Comparison of ENCODE assay signal across 1 cellular context in genomic region chr3:154023148-154023547, GRCh38.
TF ChIP-seq lines count a peak whose summit lies in the region.

No MANE protein-coding gene starts in this region.

TF ChIP-seq in HepG2, 621 proteins besides CTCF, POLR2A, EP300 and RAD21 (continued from another document and continues in another):
- TF ChIP-seq ZNF609 (CRISPR knock-in tag; IDR thresholded peaks at IDR 0.05; ENCODE audit: borderline replicate concordance) (no peak), ETV5 (CRISPR knock-in tag; IDR thresholded peaks at IDR 0.05; ENCODE audit: borderline replicate concordance) (no peak), ZNF646 (CRISPR knock-in tag; IDR thresholded peaks at IDR 0.05) (no peak), RAD51 (IDR thresholded peaks at IDR 0.05; ENCODE audit: borderline replicate concordance) (no peak), MYC (CRISPR knock-in tag; IDR thresholded peaks at IDR 0.05; ENCODE audit: borderline replicate concordance) (no peak), ZNF577 (CRISPR knock-in tag; IDR thresholded peaks at IDR 0.05; ENCODE audit: borderline replicate concordance, low read depth) (no peak), EHMT2 (IDR thresholded peaks at IDR 0.05; ENCODE audit: borderline replicate concordance, low read depth, low read length) (0 out of 2 replicates have a peak, but pooled peaks have one; percentile 7), ZNF503 (CRISPR knock-in tag; IDR thresholded peaks at IDR 0.05) (peak; percentile 58; the same call in 1 of the 2 replicates), SKI (IDR thresholded peaks at IDR 0.05; ENCODE audit: partially characterized antibody) (no peak), ZNF790 (CRISPR knock-in tag; IDR thresholded peaks at IDR 0.05; ENCODE audit: borderline replicate concordance) (no peak), FOXM1 (CRISPR knock-in tag; IDR thresholded peaks at IDR 0.05) (no peak), NCOA2 (CRISPR knock-in tag; IDR thresholded peaks at IDR 0.05) (peak; percentile 40; the same call in 1 of the 2 replicates), RBM39 (IDR thresholded peaks at IDR 0.05; ENCODE audit: low read depth, low read length, poor library complexity, severe bottlenecking) (no peak), TCF7 (IDR thresholded peaks at IDR 0.05; ENCODE audit: low read depth) (0 out of 2 replicates have a peak, but pooled peaks have one; percentile 12), ZKSCAN8 (CRISPR knock-in tag; IDR thresholded peaks at IDR 0.05; ENCODE audit: borderline replicate concordance) (peak; percentile 40; the same call in 1 of the 2 replicates), LCORL (IDR thresholded peaks at IDR 0.05) (no peak), LCORL (CRISPR knock-in tag; IDR thresholded peaks at IDR 0.05) (no peak), ZNF674 (CRISPR knock-in tag; IDR thresholded peaks at IDR 0.05; ENCODE audit: low read depth) (no peak), HOXA9 (CRISPR knock-in tag; IDR thresholded peaks at IDR 0.05; ENCODE audit: borderline replicate concordance) (no peak), RCOR2 (CRISPR knock-in tag; IDR thresholded peaks at IDR 0.05) (no peak), BHLHE40 (IDR thresholded peaks at IDR 0.05; ENCODE audit: low read length) (no peak), ZNF710 (CRISPR knock-in tag; IDR thresholded peaks at IDR 0.05; ENCODE audit: borderline replicate concordance) (peak; percentile 59; the same call in 1 of the 2 replicates), ZNF557 (CRISPR knock-in tag; IDR thresholded peaks at IDR 0.05) (no peak), ZNF510 (CRISPR knock-in tag; IDR thresholded peaks at IDR 0.05; ENCODE audit: low read depth) (no peak), NFYB (CRISPR knock-in tag; IDR thresholded peaks at IDR 0.05) (no peak), SNAI1 (CRISPR knock-in tag; IDR thresholded peaks at IDR 0.05; ENCODE audit: borderline replicate concordance) (no peak), ZNF225 (CRISPR knock-in tag; IDR thresholded peaks at IDR 0.05) (no peak), ZNF333 (CRISPR knock-in tag; IDR thresholded peaks at IDR 0.05; ENCODE audit: borderline replicate concordance) (no peak), REST (IDR thresholded peaks at IDR 0.05; ENCODE audit: borderline replicate concordance in 1 of 2, low read depth in 1 of 2, low read length in 2 of 2) (no peak), SPEN (CRISPR knock-in tag; IDR thresholded peaks at IDR 0.05; ENCODE audit: low read depth) (no peak), ZNF10 (CRISPR knock-in tag; IDR thresholded peaks at IDR 0.05; ENCODE audit: borderline replicate concordance, low read depth) (no peak), ARHGAP35 (CRISPR knock-in tag; IDR thresholded peaks at IDR 0.05; ENCODE audit: borderline replicate concordance) (no peak), NFIB (CRISPR knock-in tag; IDR thresholded peaks at IDR 0.05; ENCODE audit: borderline replicate concordance) (no peak), CHD4 (IDR thresholded peaks at IDR 0.05; ENCODE audit: borderline replicate concordance, low read length) (no peak), ZNF589 (CRISPR knock-in tag; conservative IDR thresholded peaks at IDR 0.05) (no peak)
- TF ChIP-seq, protein P1, sequence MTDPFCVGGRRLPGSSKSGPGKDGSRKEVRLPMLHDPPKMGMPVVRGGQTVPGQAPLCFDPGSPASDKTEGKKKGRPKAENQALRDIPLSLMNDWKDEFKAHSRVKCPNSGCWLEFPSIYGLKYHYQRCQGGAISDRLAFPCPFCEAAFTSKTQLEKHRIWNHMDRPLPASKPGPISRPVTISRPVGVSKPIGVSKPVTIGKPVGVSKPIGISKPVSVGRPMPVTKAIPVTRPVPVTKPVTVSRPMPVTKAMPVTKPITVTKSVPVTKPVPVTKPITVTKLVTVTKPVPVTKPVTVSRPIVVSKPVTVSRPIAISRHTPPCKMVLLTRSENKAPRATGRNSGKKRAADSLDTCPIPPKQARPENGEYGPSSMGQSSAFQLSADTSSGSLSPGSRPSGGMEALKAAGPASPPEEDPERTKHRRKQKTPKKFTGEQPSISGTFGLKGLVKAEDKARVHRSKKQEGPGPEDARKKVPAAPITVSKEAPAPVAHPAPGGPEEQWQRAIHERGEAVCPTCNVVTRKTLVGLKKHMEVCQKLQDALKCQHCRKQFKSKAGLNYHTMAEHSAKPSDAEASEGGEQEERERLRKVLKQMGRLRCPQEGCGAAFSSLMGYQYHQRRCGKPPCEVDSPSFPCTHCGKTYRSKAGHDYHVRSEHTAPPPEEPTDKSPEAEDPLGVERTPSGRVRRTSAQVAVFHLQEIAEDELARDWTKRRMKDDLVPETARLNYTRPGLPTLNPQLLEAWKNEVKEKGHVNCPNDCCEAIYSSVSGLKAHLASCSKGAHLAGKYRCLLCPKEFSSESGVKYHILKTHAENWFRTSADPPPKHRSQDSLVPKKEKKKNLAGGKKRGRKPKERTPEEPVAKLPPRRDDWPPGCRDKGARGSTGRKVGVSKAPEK (CRISPR knock-in tag; IDR thresholded peaks at IDR 0.05; ENCODE audit: borderline replicate concordance) = no peak
- TF ChIP-seq, protein P2, sequence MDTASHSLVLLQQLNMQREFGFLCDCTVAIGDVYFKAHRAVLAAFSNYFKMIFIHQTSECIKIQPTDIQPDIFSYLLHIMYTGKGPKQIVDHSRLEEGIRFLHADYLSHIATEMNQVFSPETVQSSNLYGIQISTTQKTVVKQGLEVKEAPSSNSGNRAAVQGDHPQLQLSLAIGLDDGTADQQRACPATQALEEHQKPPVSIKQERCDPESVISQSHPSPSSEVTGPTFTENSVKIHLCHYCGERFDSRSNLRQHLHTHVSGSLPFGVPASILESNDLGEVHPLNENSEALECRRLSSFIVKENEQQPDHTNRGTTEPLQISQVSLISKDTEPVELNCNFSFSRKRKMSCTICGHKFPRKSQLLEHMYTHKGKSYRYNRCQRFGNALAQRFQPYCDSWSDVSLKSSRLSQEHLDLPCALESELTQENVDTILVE (CRISPR knock-in tag; IDR thresholded peaks at IDR 0.05) = no peak
